ENCODE assay signal across 15 cellular contexts in genomic region chr2:75645643-75646042, GRCh38. TPM values are rescaled to one million over a fixed set of nuclear protein-coding genes. Genes with fewer than 3 reads are reported as not detected.
DNase-seq lines count a peak whose midpoint lies in the region; ATAC-seq and TF ChIP-seq lines count a peak whose summit lies in the region.
"Had no signal": no experiment of that assay in that cellular context is flagged by ENCODE, and none has a peak within 500 bp of the region (broad histone marks: within the 10 kb centered on the region; RNA-seq: fewer than 3 reads in every experiment).

No MANE protein-coding gene starts in this region.

- H2BK12ac ChIP-seq in mesenchymal stem cell (ENCODE audit: low read length in 2 of 2), result no peak overlapping the region

- no peak overlapping the region for H2AK5ac ChIP-seq in mesenchymal stem cell (ENCODE audit: low read length, severe bottlenecking)

- no peak overlapping the region for H2BK120ac ChIP-seq in mesenchymal stem cell (ENCODE audit: low read depth, low read length)

- H3K4me1 ChIP-seq in mesenchymal stem cell (ENCODE audit: control insufficient read depth, insufficient read depth, low read depth, low read length), result peaks cover 2% of the 10 kb centered on the region
- peaks cover 5% of the 10 kb centered on the region for H3K4me1 ChIP-seq in prostate gland (replicated peaks)

- H3K14ac ChIP-seq in mesenchymal stem cell (ENCODE audit: low read length in 2 of 2), result no peak overlapping the region

- ATAC-seq in activated naive CD4-positive, alpha-beta T cell treated with anti-CD3 and anti-CD28 coated beads, Interleukin-2, amount 50 U/mL, for 72 hours, result no peak
- ATAC-seq in stimulated activated naive B cell treated with anti-CD40 and anti-IgM and Interleukin-4, amounts not matched to agents 10 μg/mL and 1 μg/mL and 100 μg/mL, for 72 hours (replicated peaks), result no peak
- ATAC-seq in HG02973 (IDR thresholded peaks at IDR 0.05; ENCODE audit: unreplicated experiment), result no peak

- H3K9me3 Mint-ChIP-seq in activated naive CD4-positive, alpha-beta T cell treated with anti-CD3 and anti-CD28 coated beads, Interleukin-2, amount 50 U/mL, for 24 hours, result no peaks in the 10 kb centered on the region
- H3K9me3 Mint-ChIP-seq in activated naive CD4-positive, alpha-beta T cell treated with anti-CD3 and anti-CD28 coated beads, Interleukin-2, amount 50 U/mL, for 72 hours, result no peaks in the 10 kb centered on the region
- H3K9me3 Mint-ChIP-seq in stimulated activated naive B cell treated with anti-CD40 and anti-IgM and Interleukin-4, amounts not matched to agents 10 μg/mL and 1 μg/mL and 100 μg/mL, for 72 hours, result no peaks in the 10 kb centered on the region

- no peak overlapping the region for H3K27ac Mint-ChIP-seq in activated naive CD4-positive, alpha-beta T cell treated with anti-CD3 and anti-CD28 coated beads, Interleukin-2, amount 50 U/mL, for 24 hours
- H3K27ac Mint-ChIP-seq in activated naive CD4-positive, alpha-beta T cell treated with anti-CD3 and anti-CD28 coated beads, Interleukin-2, amount 50 U/mL, for 72 hours, result peak overlapping the region in 1 of 2 donors; percentile 97
- H3K27ac Mint-ChIP-seq in stimulated activated naive B cell treated with anti-CD40 and anti-IgM and Interleukin-4, amounts not matched to agents 10 μg/mL and 1 μg/mL and 100 μg/mL, for 72 hours, result peak overlapping the region; percentile 37

- H3K18ac ChIP-seq in mesenchymal stem cell (ENCODE audit: low read depth in 1 of 2, low read length in 2 of 2), result no peak overlapping the region

- H3K36me3 ChIP-seq in mesenchymal stem cell (ENCODE audit: control insufficient read depth in 1 of 2, insufficient read depth in 2 of 2, low read depth in 1 of 2, low read length in 2 of 2) (peaks cover 7 to 21% of the 10 kb centered on the region in 2 experiments), prostate gland (no peaks in the 10 kb centered on the region)

- no peak overlapping the region for H2BK15ac ChIP-seq in mesenchymal stem cell (ENCODE audit: low read depth, poor library complexity, severe bottlenecking)

- 97% methylated on average over 10 of the region's 10 CpGs for WGBS in mesenchymal stem cell
- 96% methylated on average over 10 of the region's 10 CpGs for WGBS in prostate gland

- no peak overlapping the region for H2BK5ac ChIP-seq in mesenchymal stem cell (ENCODE audit: low read depth, low read length, poor library complexity, severe bottlenecking)

- no peak for TF ChIP-seq CTCF in VCaP (conservative IDR thresholded peaks at IDR 0.05)
- TF ChIP-seq CTCF in prostate gland (IDR thresholded peaks at IDR 0.05), result no peak

- peaks cover 3% of the 10 kb centered on the region for H3K36me3 Mint-ChIP-seq in activated naive CD4-positive, alpha-beta T cell treated with anti-CD3 and anti-CD28 coated beads, Interleukin-2, amount 50 U/mL, for 24 hours
- peaks cover 21 to 25% of the 10 kb centered on the region in 2 donors for H3K36me3 Mint-ChIP-seq in activated naive CD4-positive, alpha-beta T cell treated with anti-CD3 and anti-CD28 coated beads, Interleukin-2, amount 50 U/mL, for 72 hours
- peaks cover 9 to 11% of the 10 kb centered on the region in 2 donors for H3K36me3 Mint-ChIP-seq in stimulated activated naive B cell treated with anti-CD40 and anti-IgM and Interleukin-4, amounts not matched to agents 10 μg/mL and 1 μg/mL and 100 μg/mL, for 72 hours

- H3K27ac ChIP-seq in VCaP (peak overlapping the region; percentile 83; the same call in 1 of the 2 replicates), mesenchymal stem cell (ENCODE audit: low read length, poor library complexity, severe bottlenecking) (no peak overlapping the region), prostate gland (peak overlapping the region in 1 of 2 donors; percentile 47)
- H3K27ac ChIP-seq: RWPE1 had no signal

- peak overlapping the region; percentile 96 for H3K4me3 Mint-ChIP-seq in activated naive CD4-positive, alpha-beta T cell treated with anti-CD3 and anti-CD28 coated beads, Interleukin-2, amount 50 U/mL, for 24 hours
- H3K4me3 Mint-ChIP-seq in stimulated activated naive B cell treated with anti-CD40 and anti-IgM and Interleukin-4, amounts not matched to agents 10 μg/mL and 1 μg/mL and 100 μg/mL, for 72 hours, result no peak overlapping the region

- no peaks in the 10 kb centered on the region for H3K9me3 ChIP-seq in mesenchymal stem cell (ENCODE audit: control insufficient read depth, low read length)
- H3K9me3 ChIP-seq in prostate gland, result no peaks in the 10 kb centered on the region

- H2AFZ ChIP-seq in mesenchymal stem cell (ENCODE audit: low read depth, low read length), result no peak overlapping the region

- H3K9ac ChIP-seq in mesenchymal stem cell (ENCODE audit: low read length), result no peak overlapping the region

- no peak for TF ChIP-seq POLR2A in prostate gland (IDR thresholded peaks at IDR 0.05)

- intact Hi-C loops in prostate gland (cut with DNase I), result no loop called here

- H4K8ac ChIP-seq in mesenchymal stem cell (ENCODE audit: low read length), result peak overlapping the region; percentile 99

- H3K4me2 ChIP-seq in mesenchymal stem cell (ENCODE audit: low read length, poor library complexity, severe bottlenecking), result no peak overlapping the region

- H3K79me1 ChIP-seq in mesenchymal stem cell (replicated peaks; ENCODE audit: low read length, poor library complexity, severe bottlenecking), result peaks cover 12% of the 10 kb centered on the region

- DNase-seq in activated naive CD4-positive, alpha-beta T cell treated with anti-CD3 and anti-CD28 coated beads, Interleukin-2, amount 50 U/mL, for 72 hours (ENCODE audit: low spot score in 2 of 2), result no peak
- DNase-seq in mesenchymal stem cell (no peak), prostate gland (ENCODE audit: low spot score) (no peak), SHP77 treated with DMSO at 0.1 percent for 48 hours (lab: John Stamatoyannopoulos, UW) (no peak)
- DNase-seq in stimulated activated naive B cell treated with anti-CD40 and anti-IgM and Interleukin-4, amounts not matched to agents 10 μg/mL and 1 μg/mL and 100 μg/mL, for 72 hours, result no peak
- DNase-seq: cerebellar nuclear complex; islet precursor cell; NCI-H2029 treated with DMSO at 0.1 percent for 48 hours; NCI-H69; stimulated activated CD4-positive, alpha-beta T cell treated with anti-CD3 and anti-CD28 coated beads, Interleukin-15, amount 100 ng/mL, for 24 hours; T-helper 2 cell had no signal

- no peaks in the 10 kb centered on the region for H3K27me3 Mint-ChIP-seq in activated naive CD4-positive, alpha-beta T cell treated with anti-CD3 and anti-CD28 coated beads, Interleukin-2, amount 50 U/mL, for 24 hours
- no peaks in the 10 kb centered on the region for H3K27me3 Mint-ChIP-seq in stimulated activated naive B cell treated with anti-CD40 and anti-IgM and Interleukin-4, amounts not matched to agents 10 μg/mL and 1 μg/mL and 100 μg/mL, for 72 hours

- no peak overlapping the region for H4K91ac ChIP-seq in mesenchymal stem cell (ENCODE audit: low read length)

- H3K27me3 ChIP-seq in mesenchymal stem cell (ENCODE audit: control insufficient read depth in 1 of 2, insufficient read depth in 1 of 2, low read length in 2 of 2) (no peaks in the 10 kb centered on the region), prostate gland (replicated peaks; ENCODE audit: insufficient read depth) (no peaks in the 10 kb centered on the region)

- peaks cover 45% of the 10 kb centered on the region for H3K4me1 Mint-ChIP-seq in activated naive CD4-positive, alpha-beta T cell treated with anti-CD3 and anti-CD28 coated beads, Interleukin-2, amount 50 U/mL, for 24 hours
- peaks cover 8 to 25% of the 10 kb centered on the region in 2 donors for H3K4me1 Mint-ChIP-seq in stimulated activated naive B cell treated with anti-CD40 and anti-IgM and Interleukin-4, amounts not matched to agents 10 μg/mL and 1 μg/mL and 100 μg/mL, for 72 hours

- H3K4me3 ChIP-seq in mesenchymal stem cell (ENCODE audit: insufficient read depth in 1 of 2, low read depth in 1 of 2, low read length in 2 of 2) (no peak overlapping the region), prostate gland (no peak overlapping the region)

- no peak overlapping the region for H3K4ac ChIP-seq in mesenchymal stem cell (ENCODE audit: low read depth in 1 of 2, low read length in 2 of 2)

- no peak overlapping the region for H3K23ac ChIP-seq in mesenchymal stem cell (ENCODE audit: low read length in 2 of 2)

RNA-seq across cellular contexts. Expression of gene MRPL19, which starts 0.9 kb away (rescaled TPM):
- total RNA-seq in activated naive CD4-positive, alpha-beta T cell treated with anti-CD3 and anti-CD28 coated beads, Interleukin-2, amount 50 U/mL, for 72 hours, result 10 to 100 TPM; 39.2 to 56.4 TPM
- polyA plus RNA-seq in mesenchymal stem cell (2013, experiment 1 of 2), result 32.6 TPM
- polyA plus RNA-seq in mesenchymal stem cell (2013, experiment 2 of 2), result 32.9 TPM
- 10 to 100 TPM; 34.1 to 47.5 TPM for total RNA-seq in prostate gland
